21 cellular contexts compared by ENCODE assay signal in genomic region chr5:54709096-54709495, GRCh38.
DNase-seq lines count a peak whose midpoint lies in the region; FAIRE-seq and TF ChIP-seq lines count a peak whose summit lies in the region.
"Had no signal": no experiment of that assay in that cellular context is flagged by ENCODE, and none has a peak within 500 bp of the region (broad histone marks: within the 10 kb centered on the region; RNA-seq: fewer than 3 reads in every experiment).

No MANE protein-coding gene starts in this region.

- H2AFZ ChIP-seq in OCI-LY3 (ENCODE audit: low read depth, low read length), result no peak overlapping the region; the same call in 1 of the 2 replicates
- no peak overlapping the region for H2AFZ ChIP-seq in endothelial cell of umbilical vein (ENCODE audit: low read depth, low read length)

- H3K4me3 ChIP-seq in OCI-LY3 (ENCODE audit: low read length) (no peak overlapping the region), endothelial cell of umbilical vein (replicated peaks in 1 of 3; ENCODE audit: insufficient read depth in 1 of 3, low read depth in 1 of 3, low read length in 3 of 3) (no peak overlapping the region)
- H3K4me3 ChIP-seq: BLaER1 had no signal

- no peak for TF ChIP-seq CTCF in OCI-LY3 (IDR thresholded peaks at IDR 0.05; ENCODE audit: low read depth, low read length)
- no peak for TF ChIP-seq CTCF in endothelial cell of umbilical vein (IDR thresholded peaks at IDR 0.05; ENCODE audit: extremely low read depth in 1 of 2, insufficient read depth in 1 of 2, low read depth in 1 of 2, low read length in 2 of 2)
- TF ChIP-seq CTCF in D721Med (IDR thresholded peaks at IDR 0.05; ENCODE audit: insufficient read depth, missing control alignments), result no peak

- H3K79me2 ChIP-seq in OCI-LY3 (ENCODE audit: low read length) (no peaks in the 10 kb centered on the region), endothelial cell of umbilical vein (ENCODE audit: control insufficient read depth, insufficient read depth, low read length) (no peaks in the 10 kb centered on the region)

- H3K27ac ChIP-seq in OCI-LY3 (ENCODE audit: low read length) (no peak overlapping the region), endothelial cell of umbilical vein (ENCODE audit: insufficient read depth, low read depth, low read length) (no peak overlapping the region)
- H3K27ac ChIP-seq: BLaER1 had no signal

- CTCF ChIA-PET in endothelial cell of umbilical vein (lab: Charles Lee), result interaction anchor here (1.2 kb wide), 2 partner anchors 13 to 135 kb away, joined by 3 to 4 read pairs; no protein-coding TSS in a partner anchor

- H4K20me1 ChIP-seq in OCI-LY3 (ENCODE audit: insufficient read depth, low read length) (no peaks in the 10 kb centered on the region), endothelial cell of umbilical vein (replicated peaks; ENCODE audit: control insufficient read depth, extremely low read depth, insufficient read depth, low read length) (no peaks in the 10 kb centered on the region)
- H4K20me1 ChIP-seq: BLaER1 had no signal

- POLR2A ChIA-PET in endothelial cell of umbilical vein (lab: Charles Lee), result no interaction called here

- peak; percentile 18 for FAIRE-seq in endothelial cell of umbilical vein (lab: Jason Lieb, UNC)
- no peak for FAIRE-seq in D721Med (lab: Jason Lieb, UNC)
- FAIRE-seq: A204.1, G401.6, GM12891, GM19239 had no signal

- H3K9me1 ChIP-seq in endothelial cell of umbilical vein (replicated peaks; ENCODE audit: control insufficient read depth, extremely low read depth, insufficient read depth, low read length), result no peaks in the 10 kb centered on the region

- dilution Hi-C loops in endothelial cell of umbilical vein (cut with MboI; ENCODE audit: extremely low pct_ligation_motif_present, low sequenced_read_pairs), result no loop called here

- H3K4me2 ChIP-seq in OCI-LY3 (ENCODE audit: low read length) (peak overlapping the region; percentile 36), endothelial cell of umbilical vein (ENCODE audit: insufficient read depth, low read length) (no peak overlapping the region)
- H3K4me2 ChIP-seq: BLaER1 had no signal

- no peak overlapping the region for H3K9ac ChIP-seq in OCI-LY3 (ENCODE audit: low read length)
- no peak overlapping the region for H3K9ac ChIP-seq in endothelial cell of umbilical vein (replicated peaks; ENCODE audit: extremely low read depth, insufficient read depth, low read length)
- H3K9ac ChIP-seq: BLaER1 had no signal

- DNase-seq in dermis blood vessel endothelial cell (peak; percentile 51), endothelial cell of umbilical vein (ENCODE audit: low read depth, low spot score) (peak; percentile 24), D721Med (ENCODE audit: insufficient read length, low spot score) (no peak), NCI-H748 treated with DMSO at 0.1 percent for 48 hours (lab: John Stamatoyannopoulos, UW) (no peak)
- DNase-seq in activated CD4-positive, CD25-positive, alpha-beta regulatory T cell (lab: John Stamatoyannopoulos, UW), result no peak
- DNase-seq: 8988T; ACHN; BE2C; C1 segment of cervical spinal cord; CD4-positive, alpha-beta memory T cell; CD4-positive, CD25-positive, alpha-beta regulatory T cell; CD8-positive, alpha-beta memory T cell; COR-L47; DMS79 treated with DMSO at 0.1 percent for 48 hours; GF-D8 had no signal

- BruUV-seq in endothelial cell of umbilical vein (replicated peaks; lab: Mats Ljungman, UMichigan), result no TSS peak

- no peaks in the 10 kb centered on the region for H3K27me3 ChIP-seq in OCI-LY3 (ENCODE audit: low read depth, low read length)
- no peaks in the 10 kb centered on the region for H3K27me3 ChIP-seq in endothelial cell of umbilical vein (ENCODE audit: control insufficient read depth in 2 of 2, insufficient read depth in 2 of 2, low read length in 2 of 2)
- H3K27me3 ChIP-seq: BE2C, BLaER1 had no signal

- H3K9me3 ChIP-seq in OCI-LY3 (ENCODE audit: insufficient read depth, low read length) (no peaks in the 10 kb centered on the region), endothelial cell of umbilical vein (replicated peaks; ENCODE audit: control insufficient read depth, insufficient read depth, low read length) (no peaks in the 10 kb centered on the region)
- H3K9me3 ChIP-seq: BE2C had no signal

- H3K4me1 ChIP-seq in OCI-LY3 (ENCODE audit: low read length) (peaks cover 34% of the 10 kb centered on the region), endothelial cell of umbilical vein (ENCODE audit: control insufficient read depth, extremely low read depth, insufficient read depth, low read length) (no peaks in the 10 kb centered on the region)
- H3K4me1 ChIP-seq: BE2C, BLaER1 had no signal

- H3K36me3 ChIP-seq in OCI-LY3 (replicated peaks; ENCODE audit: low read depth, low read length) (no peaks in the 10 kb centered on the region), endothelial cell of umbilical vein (ENCODE audit: control insufficient read depth in 2 of 2, extremely low read depth in 1 of 2, insufficient read depth in 2 of 2, low read length in 2 of 2) (no peaks in the 10 kb centered on the region)
- H3K36me3 ChIP-seq: BE2C, BLaER1 had no signal

- TF ChIP-seq POLR2A in endothelial cell of umbilical vein (IDR thresholded peaks at IDR 0.05; ENCODE audit: low read depth, low read length), result no peak

- intact Hi-C loops in endothelial cell of umbilical vein (cut with micrococcal nuclease), result no loop called here

TF ChIP-seq in endothelial cell of umbilical vein, 7 proteins besides CTCF, POLR2A, EP300 and RAD21:
- TF ChIP-seq MYC (IDR thresholded peaks at IDR 0.05; ENCODE audit: low read depth, low read length), result no peak
TF ChIP-seq in endothelial cell of umbilical vein: peak in this region for 0.

Comparison
In these comparisons a context has a peak if more than half of its experiments do, and no peak if none do; other contexts are left out.
1. DNase-seq: peak in dermis blood vessel endothelial cell (single experiment) and endothelial cell of umbilical vein (single experiment); none in D721Med (single experiment), activated CD4-positive, CD25-positive, alpha-beta regulatory T cell (0 of 4) and NCI-H748 treated with DMSO at 0.1 percent for 48 hours (single experiment).